ENCODE assay signal across 8 cellular contexts in the genomic region with DNA sequence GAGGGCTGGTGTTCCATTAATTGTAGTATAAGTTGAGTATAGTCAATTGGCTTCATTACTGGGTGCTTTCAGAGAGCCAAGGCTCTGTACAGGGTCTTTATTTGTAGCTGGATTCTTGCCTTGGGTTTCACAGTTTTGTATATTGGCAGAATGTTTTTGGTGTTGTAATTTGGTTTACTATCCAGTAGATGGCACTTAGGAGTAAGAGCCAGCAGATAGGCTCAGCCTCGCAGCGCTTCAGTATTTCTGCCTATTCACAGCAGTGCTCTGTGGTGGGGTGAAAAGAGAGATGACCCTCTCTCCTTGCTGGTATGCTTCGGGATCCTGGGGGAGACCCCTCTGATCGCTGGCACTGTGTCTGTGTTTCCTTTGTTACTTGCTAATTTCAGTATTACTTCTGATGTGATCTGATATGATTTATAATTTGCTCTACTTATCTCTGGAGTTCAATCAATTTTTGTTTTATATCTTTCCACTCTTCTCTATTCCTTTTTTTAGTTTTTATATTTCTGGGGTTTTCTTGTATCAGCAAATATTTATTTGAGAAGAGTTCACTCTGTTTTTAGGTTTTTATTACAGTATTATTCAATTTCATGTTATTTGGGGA. TPM values are rescaled to one million over a fixed set of nuclear protein-coding genes. Genes with fewer than 3 reads are reported as not detected.
DNase-seq lines count a peak whose midpoint lies in the region; ATAC-seq and TF ChIP-seq lines count a peak whose summit lies in the region.

No MANE protein-coding gene starts in this region.

- H3K9me3 ChIP-seq in right atrium auricular region = no peaks in the 10 kb centered on the region

- H3K36me3 Mint-ChIP-seq in activated naive CD4-positive, alpha-beta T cell treated with anti-CD3 and anti-CD28 coated beads, Interleukin-2, amount 50 U/mL, for 72 hours = no peaks in the 10 kb centered on the region

- H3K4me3 ChIP-seq in right atrium auricular region = no peak overlapping the region
- H3K4me3 ChIP-seq in retinal pigment epithelial cell (ENCODE audit: low read length) = no peak overlapping the region

- H3K36me3 ChIP-seq in right atrium auricular region = no peaks in the 10 kb centered on the region

- no peak overlapping the region for H3K27ac ChIP-seq in right atrium auricular region

- no peak overlapping the region for H3K27ac Mint-ChIP-seq in activated naive CD4-positive, alpha-beta T cell treated with anti-CD3 and anti-CD28 coated beads, Interleukin-2, amount 50 U/mL, for 72 hours

- no peaks in the 10 kb centered on the region for H3K9me3 Mint-ChIP-seq in activated naive CD4-positive, alpha-beta T cell treated with anti-CD3 and anti-CD28 coated beads, Interleukin-2, amount 50 U/mL, for 72 hours

- DNase-seq in DMS114 treated with DMSO at 0.1 percent for 48 hours (lab: John Stamatoyannopoulos, UW; ENCODE audit: unreplicated experiment) = peak; percentile 20
- DNase-seq in NCI-H446 (lab: John Stamatoyannopoulos, UW) = peak; percentile 21 to 77
- no peak for DNase-seq in activated naive CD4-positive, alpha-beta T cell treated with anti-CD3 and anti-CD28 coated beads, Interleukin-2, amount 50 U/mL, for 72 hours (ENCODE audit: low spot score in 2 of 2)
- peak; percentile 62 for DNase-seq in right atrium auricular region (ENCODE audit: low spot score)
- peak; percentile 6 for DNase-seq in retinal pigment epithelial cell (ENCODE audit: low read depth)
- no peak for DNase-seq in T1000 (lab: John Stamatoyannopoulos, UW)

- ATAC-seq in GM19035 (IDR thresholded peaks at IDR 0.05; ENCODE audit: unreplicated experiment) (peak; percentile 93), HG03108 (IDR thresholded peaks at IDR 0.05; ENCODE audit: unreplicated experiment) (peak; percentile 92)
- peak; percentile 43 to 62 for ATAC-seq in activated naive CD4-positive, alpha-beta T cell treated with anti-CD3 and anti-CD28 coated beads, Interleukin-2, amount 50 U/mL, for 72 hours

- no peaks in the 10 kb centered on the region for H3K27me3 ChIP-seq in right atrium auricular region

- H3K4me1 ChIP-seq in right atrium auricular region = no peaks in the 10 kb centered on the region

- TF ChIP-seq CTCF in right atrium auricular region (IDR thresholded peaks at IDR 0.05) (peak; percentile 39 to 70), retinal pigment epithelial cell (conservative IDR thresholded peaks at IDR 0.05; ENCODE audit: low read depth, low read length) (peak; percentile 84)

RNA-seq across cellular contexts. Expression of a gene that starts 52.2 kb away (rescaled TPM):
- total RNA-seq in activated naive CD4-positive, alpha-beta T cell treated with anti-CD3 and anti-CD28 coated beads, Interleukin-2, amount 50 U/mL, for 72 hours = under 1 TPM in 1 of 2 donors, not detected in 1; 0.02 TPM
- total RNA-seq in right atrium auricular region = 10 to 100 TPM; 38.7 to 94.3 TPM

Comparison
In these comparisons a context has a peak if more than half of its experiments do, and no peak if none do; other contexts are left out.
1. DNase-seq: peak in DMS114 treated with DMSO at 0.1 percent for 48 hours (single experiment), NCI-H446 (2 of 2), right atrium auricular region (single experiment) and retinal pigment epithelial cell (single experiment); none in activated naive CD4-positive, alpha-beta T cell treated with anti-CD3 and anti-CD28 coated beads, Interleukin-2, amount 50 U/mL, for 72 hours (0 of 2) and T1000 (single experiment).
2. RNA of a gene that starts 52.2 kb away (total RNA-seq): 38.7 to 94.3 TPM in right atrium auricular region; 0.02 TPM in activated naive CD4-positive, alpha-beta T cell treated with anti-CD3 and anti-CD28 coated beads, Interleukin-2, amount 50 U/mL, for 72 hours; every median in the first group is over 10 times any median in the second.
3. Peak in every context shown above with its lines, with median percentiles within 50 percentile points of each other: ATAC-seq.